ENCODE assay signal across 9 cellular contexts in genomic region chr1:85047144-85047471, GRCh38. TPM values are rescaled to one million over a fixed set of nuclear protein-coding genes. Genes with fewer than 3 reads are reported as not detected.
DNase-seq lines count a peak whose midpoint lies in the region; ATAC-seq, FAIRE-seq and TF ChIP-seq lines count a peak whose summit lies in the region.
"Had no signal": no experiment of that assay in that cellular context is flagged by ENCODE, and none has a peak within 500 bp of the region (broad histone marks: within the 10 kb centered on the region; RNA-seq: fewer than 3 reads in every experiment).

No MANE protein-coding gene starts in this region.

- TF ChIP-seq CTCF in right atrium auricular region (IDR thresholded peaks at IDR 0.05) (no peak), heart right ventricle (IDR thresholded peaks at IDR 0.05) (no peak), GM10248 (IDR thresholded peaks at IDR 0.05; ENCODE audit: control extremely low read depth, extremely low read depth, low read depth, missing control alignments) (no peak)

- H3K4me1 ChIP-seq in right atrium auricular region (peaks cover 0 to 11% of the 10 kb centered on the region in 2 donors), heart right ventricle (peaks cover 3 to 15% (median 8%) of the 10 kb centered on the region in 9 donors), mesenchymal stem cell (ENCODE audit: control insufficient read depth, insufficient read depth, low read depth, low read length) (peaks cover 14% of the 10 kb centered on the region)

- no peak overlapping the region for H4K8ac ChIP-seq in mesenchymal stem cell (ENCODE audit: low read length)

- H2BK15ac ChIP-seq in mesenchymal stem cell (ENCODE audit: low read depth, poor library complexity, severe bottlenecking): no peak overlapping the region

- H2BK120ac ChIP-seq in mesenchymal stem cell (ENCODE audit: low read depth, low read length): no peak overlapping the region

- no peaks in the 10 kb centered on the region for H3K79me1 ChIP-seq in mesenchymal stem cell (replicated peaks; ENCODE audit: low read length, poor library complexity, severe bottlenecking)

- peak overlapping the region; percentile 4 for H3K4me2 ChIP-seq in mesenchymal stem cell (ENCODE audit: low read length, poor library complexity, severe bottlenecking)

- peaks cover 55% of the 10 kb centered on the region for H3K27me3 Mint-ChIP-seq in activated T-helper 2 cell treated with anti-CD3 and anti-CD28 coated beads, Interferon-gamma antibody, Interleukin-2, Interleukin-4, amounts not matched to agents 10 μg/mL and 5 μg/mL and 100 μg/mL, durations not matched to agents 14 hours and 24 hours and 36 hours (ENCODE audit: low read depth)

- no peak overlapping the region for H2BK12ac ChIP-seq in mesenchymal stem cell (ENCODE audit: low read length in 2 of 2)

- no peak overlapping the region for H3K14ac ChIP-seq in mesenchymal stem cell (ENCODE audit: low read length in 2 of 2)

- H3K36me3 ChIP-seq in right atrium auricular region: no peaks in the 10 kb centered on the region
- H3K36me3 ChIP-seq in heart right ventricle: no peaks in the 10 kb centered on the region
- H3K36me3 ChIP-seq in mesenchymal stem cell (ENCODE audit: control insufficient read depth in 1 of 2, insufficient read depth in 2 of 2, low read depth in 1 of 2, low read length in 2 of 2): no peaks in the 10 kb centered on the region

- POLR2A ChIA-PET in GM10248 (lab: Yijun Ruan, JAX): no interaction called here

- no peak overlapping the region for H3K9ac ChIP-seq in mesenchymal stem cell (ENCODE audit: low read length)

- no peak for ATAC-seq in heart right ventricle

- H3K4me1 Mint-ChIP-seq in activated T-helper 2 cell treated with anti-CD3 and anti-CD28 coated beads, Interferon-gamma antibody, Interleukin-2, Interleukin-4, amounts not matched to agents 10 μg/mL and 5 μg/mL and 100 μg/mL, durations not matched to agents 14 hours and 24 hours and 36 hours (ENCODE audit: low read depth): peaks cover 24% of the 10 kb centered on the region

- CTCF ChIA-PET in GM10248 (lab: Yijun Ruan, JAX): interaction anchor here (1.1 to 2.3 kb wide), 3 partner anchors 15 to 208 kb away, joined by 3 to 9 read pairs (median 8); a partner anchor contains a TSS

- H2AK5ac ChIP-seq in mesenchymal stem cell (ENCODE audit: low read length, severe bottlenecking): no peak overlapping the region

- H3K36me3 Mint-ChIP-seq in activated T-helper 2 cell treated with anti-CD3 and anti-CD28 coated beads, Interferon-gamma antibody, Interleukin-2, Interleukin-4, amounts not matched to agents 10 μg/mL and 5 μg/mL and 100 μg/mL, durations not matched to agents 14 hours and 24 hours and 36 hours (ENCODE audit: low read depth): peaks cover 7% of the 10 kb centered on the region

- no peak overlapping the region for H2BK5ac ChIP-seq in mesenchymal stem cell (ENCODE audit: low read depth, low read length, poor library complexity, severe bottlenecking)

- H3K4me3 ChIP-seq in right atrium auricular region (peak overlapping the region; percentile 57 to 63), heart right ventricle (peak overlapping the region in 4 of 10 donors; percentile 44 to 57 (median 47)), mesenchymal stem cell (ENCODE audit: insufficient read depth in 1 of 2, low read depth in 1 of 2, low read length in 2 of 2) (no peak overlapping the region)

- no peak overlapping the region for H3K4ac ChIP-seq in mesenchymal stem cell (ENCODE audit: low read depth in 1 of 2, low read length in 2 of 2)

- FAIRE-seq in urothelium cell line (lab: Jason Lieb, UNC) (no peak), frontal cortex (lab: Jason Lieb, UNC) (no peak)

- peak overlapping the region in 1 of 2 donors; percentile 57 for H3K27ac ChIP-seq in right atrium auricular region
- no peak overlapping the region for H3K27ac ChIP-seq in heart right ventricle
- H3K27ac ChIP-seq in mesenchymal stem cell (ENCODE audit: low read length, poor library complexity, severe bottlenecking): no peak overlapping the region

- intact Hi-C loops in heart right ventricle (cut with DNase I): no loop called here
- intact Hi-C loops in activated T-helper 2 cell treated with anti-CD3 and anti-CD28 coated beads, Interferon-gamma antibody, Interleukin-2, Interleukin-4, amounts not matched to agents 10 μg/mL and 5 μg/mL and 100 μg/mL, durations not matched to agents 14 hours and 24 hours and 36 hours (cut with micrococcal nuclease): no loop called here

- no peak overlapping the region for H4K91ac ChIP-seq in mesenchymal stem cell (ENCODE audit: low read length)

- H3K27me3 ChIP-seq in right atrium auricular region (peaks cover 3 to 5% of the 10 kb centered on the region in 2 donors), heart right ventricle (peaks cover 11 to 91% (median 64%) of the 10 kb centered on the region in 7 donors), mesenchymal stem cell (ENCODE audit: control insufficient read depth in 1 of 2, insufficient read depth in 1 of 2, low read length in 2 of 2) (peaks cover 32 to 55% of the 10 kb centered on the region in 2 experiments)

- WGBS in heart right ventricle, 2 donors: 29 to 37% methylated on average over 12 of the region's 12 CpGs
- whole genome bisulfite sequencing in mesenchymal stem cell: 23% methylated on average over 12 of the region's 12 CpGs

- H3K9me3 ChIP-seq in right atrium auricular region: no peaks in the 10 kb centered on the region
- H3K9me3 ChIP-seq in heart right ventricle: no peaks in the 10 kb centered on the region
- H3K9me3 ChIP-seq in mesenchymal stem cell (ENCODE audit: control insufficient read depth, low read length): no peaks in the 10 kb centered on the region

- H3K4me3 Mint-ChIP-seq in activated T-helper 2 cell treated with anti-CD3 and anti-CD28 coated beads, Interferon-gamma antibody, Interleukin-2, Interleukin-4, amounts not matched to agents 10 μg/mL and 5 μg/mL and 100 μg/mL, durations not matched to agents 14 hours and 24 hours and 36 hours (ENCODE audit: low read depth): peak overlapping the region; percentile 55

- H3K27ac Mint-ChIP-seq in activated T-helper 2 cell treated with anti-CD3 and anti-CD28 coated beads, Interferon-gamma antibody, Interleukin-2, Interleukin-4, amounts not matched to agents 10 μg/mL and 5 μg/mL and 100 μg/mL, durations not matched to agents 14 hours and 24 hours and 36 hours: no peak overlapping the region

- H2AFZ ChIP-seq in mesenchymal stem cell (ENCODE audit: low read depth, low read length): no peak overlapping the region

- H3K9me3 Mint-ChIP-seq in activated T-helper 2 cell treated with anti-CD3 and anti-CD28 coated beads, Interferon-gamma antibody, Interleukin-2, Interleukin-4, amounts not matched to agents 10 μg/mL and 5 μg/mL and 100 μg/mL, durations not matched to agents 14 hours and 24 hours and 36 hours: no peaks in the 10 kb centered on the region

- peak overlapping the region in 1 of 2 experiments; percentile 89 for H3K23ac ChIP-seq in mesenchymal stem cell (ENCODE audit: low read length in 2 of 2)

- no peak overlapping the region for H3K18ac ChIP-seq in mesenchymal stem cell (ENCODE audit: low read depth in 1 of 2, low read length in 2 of 2)

- DNase-seq in right atrium auricular region (ENCODE audit: low spot score): no peak
- no peak for DNase-seq in heart right ventricle
- no peak for DNase-seq in activated T-helper 2 cell treated with anti-CD3 and anti-CD28 coated beads, Interferon-gamma antibody, Interleukin-2, Interleukin-4, amounts not matched to agents 10 μg/mL and 5 μg/mL and 100 μg/mL, durations not matched to agents 14 hours and 24 hours and 36 hours (ENCODE audit: low spot score)
- DNase-seq in mesenchymal stem cell: no peak
- DNase-seq in urothelium cell line (ENCODE audit: low spot score): no peak
- no peak for DNase-seq in GM10248 (ENCODE audit: extremely low spot score)
- DNase-seq in frontal cortex (ENCODE audit: low spot score in 2 of 2): no peak
- no peak for DNase-seq in activated CD4-positive, CD25-positive, alpha-beta regulatory T cell treated with anti-CD3 and anti-CD28 coated beads, Interleukin-2, amount 50 U/mL, for 72 hours
- DNase-seq: activated CD4-positive, alpha-beta T cell treated with anti-CD3 and anti-CD28 coated beads for 4 hours had no signal

RNA-seq across cellular contexts. Expression of gene MCOLN3, which starts 1.2 kb away (rescaled TPM):
- 1 to 10 TPM; 2.9 to 5.5 TPM for total RNA-seq in right atrium auricular region
- total RNA-seq in heart right ventricle: under 1 TPM in 9 of 10 donors, not detected in 1; 0.13 to 0.92 (median 0.28) TPM
- 1 to 10 TPM in 1 of 2 donors, under 1 TPM in 1; 0.13 to 2.7 TPM for polyA plus RNA-seq in heart right ventricle
- total RNA-seq in activated T-helper 2 cell treated with anti-CD3 and anti-CD28 coated beads, Interferon-gamma antibody, Interleukin-2, Interleukin-4, amounts not matched to agents 10 μg/mL and 5 μg/mL and 100 μg/mL, durations not matched to agents 14 hours and 24 hours and 36 hours: 0.46 and 0.68 TPM in 2 replicates
- polyA plus RNA-seq in mesenchymal stem cell (2013, experiment 1 of 2): 0.30 TPM
- 0.27 TPM for polyA plus RNA-seq in mesenchymal stem cell (2013, experiment 2 of 2)
- not detected for total RNA-seq in frontal cortex

RNA-seq across cellular contexts. Expression of gene MCOLN2, which starts 50.2 kb away (rescaled TPM):
- under 1 TPM in 1 of 2 donors, not detected in 1; 0.90 TPM for total RNA-seq in right atrium auricular region
- 1 to 10 TPM in 1 of 10 donors, under 1 TPM in 3, not detected in 6; 0.09 to 2.0 (median 0.21) TPM for total RNA-seq in heart right ventricle
- polyA plus RNA-seq in heart right ventricle: under 1 TPM; 0.01 to 0.15 TPM
- total RNA-seq in activated T-helper 2 cell treated with anti-CD3 and anti-CD28 coated beads, Interferon-gamma antibody, Interleukin-2, Interleukin-4, amounts not matched to agents 10 μg/mL and 5 μg/mL and 100 μg/mL, durations not matched to agents 14 hours and 24 hours and 36 hours: 142 and 143 TPM in 2 replicates
- polyA plus RNA-seq in mesenchymal stem cell (2013, experiment 1 of 2): 0.40 TPM
- 0.38 TPM for polyA plus RNA-seq in mesenchymal stem cell (2013, experiment 2 of 2)
- not detected for total RNA-seq in frontal cortex

Comparison
In these comparisons a context has a peak if more than half of its experiments do, and no peak if none do; other contexts are left out.
1. H3K4me3 ChIP-seq: peak in right atrium auricular region (2 of 2); none in mesenchymal stem cell (0 of 2).
2. RNA of gene MCOLN2, which starts 50.2 kb away (total RNA-seq): 142 to 143 TPM in activated T-helper 2 cell treated with anti-CD3 and anti-CD28 coated beads, Interferon-gamma antibody, Interleukin-2, Interleukin-4, amounts not matched to agents 10 μg/mL and 5 μg/mL and 100 μg/mL, durations not matched to agents 14 hours and 24 hours and 36 hours; 0.90 TPM in right atrium auricular region, 0.09 to 2.0 TPM in heart right ventricle and not detected in frontal cortex (single experiment); every median in the first group is over 10 times any median in the second.